ENCODE assay signal across 8 cellular contexts in genomic region chr6:124964084-124964763, GRCh38. TPM values are rescaled to one million over a fixed set of nuclear protein-coding genes. Genes with fewer than 3 reads are reported as not detected.
DNase-seq lines count a peak whose midpoint lies in the region; ATAC-seq, FAIRE-seq and TF ChIP-seq lines count a peak whose summit lies in the region.

No MANE protein-coding gene starts in this region.

- no peak for TF ChIP-seq POLR2A in K562 (conservative IDR thresholded peaks at IDR 0.05)

- 0 out of 2 replicates have a peak overlapping the region, but pooled peaks have one; percentile 28 for H2AFZ ChIP-seq in K562 (ENCODE audit: low read depth, low read length)

- BruUV-seq in K562 (replicated peaks; lab: Mats Ljungman, UMichigan) = no TSS peak

- no peak for TF ChIP-seq EP300 in K562 (IDR thresholded peaks at IDR 0.05; ENCODE audit: low read length)

- H3K36me3 ChIP-seq in HUES48 (ENCODE audit: control insufficient read depth, insufficient read depth, low read length) (no peaks in the 10 kb centered on the region), K562 (ENCODE audit: control insufficient read depth, insufficient read depth, low read length) (peaks cover 32% of the 10 kb centered on the region), kidney epithelial cell (ENCODE audit: control insufficient read depth, insufficient read depth, low read length) (no peaks in the 10 kb centered on the region), skeletal muscle tissue (ENCODE audit: control insufficient read depth in 3 of 3, insufficient read depth in 3 of 3, low read length in 3 of 3) (no peaks in the 10 kb centered on the region)
- H3K36me3 ChIP-seq in effector memory CD4-positive, alpha-beta T cell (ENCODE audit: control insufficient read depth, insufficient read depth, low read length) = no peaks in the 10 kb centered on the region

- WGBS in K562 (ENCODE audit: insufficient coverage, low coverage, missing lambda C conversion rate) = 0% methylated on average over 6 of the region's 6 CpGs

- in situ Hi-C loops in K562 (cut with MboI) = no loop called here

- H4K20me1 ChIP-seq in K562 (replicated peaks; ENCODE audit: control insufficient read depth, insufficient read depth, low read length) = no peaks in the 10 kb centered on the region

- H3K4me1 ChIP-seq in HUES48 (ENCODE audit: control insufficient read depth, insufficient read depth, low read length) = peaks cover 19% of the 10 kb centered on the region
- peaks cover 18 to 19% of the 10 kb centered on the region in 2 experiments; a peak in 4 of 5 replicates for H3K4me1 ChIP-seq in K562 (replicated peaks in 1 of 2; ENCODE audit: control insufficient read depth in 2 of 2, insufficient read depth in 2 of 2, low read length in 2 of 2)
- H3K4me1 ChIP-seq in skeletal muscle tissue (ENCODE audit: control insufficient read depth in 3 of 3, insufficient read depth in 3 of 3, low read length in 3 of 3) = peaks cover 26 to 32% (median 29%) of the 10 kb centered on the region in 3 donors
- H3K4me1 ChIP-seq in effector memory CD4-positive, alpha-beta T cell (ENCODE audit: control insufficient read depth, insufficient read depth, low read length, poor library complexity, severe bottlenecking) = no peaks in the 10 kb centered on the region

- CTCF ChIA-PET in K562 (lab: Yijun Ruan, JAX; ENCODE audit: low intra/inter-chr PET ratio) = no interaction called here

- TF ChIP-seq CTCF in K562 (IDR thresholded peaks at IDR 0.05 in 2 of 3, conservative IDR thresholded peaks at IDR 0.05 in 1 of 3; ENCODE audit: insufficient read depth in 2 of 3, low read depth in 1 of 3, low read length in 3 of 3) (no peak), kidney epithelial cell (IDR thresholded peaks at IDR 0.05; ENCODE audit: insufficient read depth, low read length, poor library complexity, severe bottlenecking) (no peak)

- peaks cover 81% of the 10 kb centered on the region for H3K79me2 ChIP-seq in K562 (ENCODE audit: control insufficient read depth, insufficient read depth, low read length)

- H3K4me3 ChIP-seq in HUES48 (ENCODE audit: low read depth, low read length) = peak overlapping the region; percentile 81
- peak overlapping the region; percentile 75 for H3K4me3 ChIP-seq in K562
- peak overlapping the region; percentile 86 for H3K4me3 ChIP-seq in kidney epithelial cell (ENCODE audit: low read depth, low read length)
- peak overlapping the region; percentile 78 to 91 (median 87) for H3K4me3 ChIP-seq in skeletal muscle tissue (ENCODE audit: low read length in 3 of 3)
- no peak overlapping the region for H3K4me3 ChIP-seq in effector memory CD4-positive, alpha-beta T cell (ENCODE audit: insufficient read depth, low read depth, low read length, poor library complexity, severe bottlenecking)

- no peak for FAIRE-seq in K562 (lab: Jason Lieb, UNC)

- peaks cover 9% of the 10 kb centered on the region for H3K27me3 ChIP-seq in HUES48 (ENCODE audit: control insufficient read depth, insufficient read depth, low read length)
- no peaks in the 10 kb centered on the region for H3K27me3 ChIP-seq in K562 (ENCODE audit: control insufficient read depth in 2 of 2, insufficient read depth in 2 of 2, low read length in 2 of 2)
- H3K27me3 ChIP-seq in kidney epithelial cell (ENCODE audit: control insufficient read depth, insufficient read depth, low read length) = no peaks in the 10 kb centered on the region
- H3K27me3 ChIP-seq in skeletal muscle tissue (ENCODE audit: control insufficient read depth in 3 of 3, insufficient read depth in 3 of 3, low read length in 3 of 3) = no peaks in the 10 kb centered on the region
- peaks cover 8% of the 10 kb centered on the region for H3K27me3 ChIP-seq in effector memory CD4-positive, alpha-beta T cell (replicated peaks; ENCODE audit: control insufficient read depth, insufficient read depth, low read length, poor library complexity, severe bottlenecking)

- intact Hi-C loops in K562 (cut with micrococcal nuclease) = loop anchor here (2.0 to 10.0 kb wide), 4 partner anchors 51 to 821 kb away; partner anchors contain the start of genes HDDC2 and TPD52L1

- no peak for TF ChIP-seq RAD21 in K562 (CRISPR knock-in tag; conservative IDR thresholded peaks at IDR 0.05 in 1 of 2, IDR thresholded peaks at IDR 0.05 in 1 of 2)

- peak; percentile 13 for ATAC-seq in K562
- no peak for ATAC-seq in HG02588 (IDR thresholded peaks at IDR 0.05; ENCODE audit: unreplicated experiment)

- no peaks in the 10 kb centered on the region for H3K9me1 ChIP-seq in K562 (ENCODE audit: control insufficient read depth, insufficient read depth, low read length)

- H3K27ac ChIP-seq in HUES48 (ENCODE audit: low read depth, low read length) = no peak overlapping the region
- peak overlapping the region; percentile 84 for H3K27ac ChIP-seq in K562 (ENCODE audit: extremely low read depth, low read depth, low read length)
- peak overlapping the region; percentile 88 for H3K27ac ChIP-seq in skeletal muscle tissue (ENCODE audit: low read depth, low read length)
- H3K27ac ChIP-seq in effector memory CD4-positive, alpha-beta T cell (ENCODE audit: insufficient read depth, low read length, poor library complexity, severe bottlenecking) = no peak overlapping the region

- H3K4me2 ChIP-seq in K562 (ENCODE audit: insufficient read depth, low read length) = peak overlapping the region; percentile 93

- DNase-seq in K562 (ENCODE audit: extremely low read depth in 1 of 4, low spot score in 3 of 4) = peak in 2 of 4 experiments; percentile 20 to 42
- DNase-seq in kidney epithelial cell (ENCODE audit: low read depth) = no peak
- no peak for DNase-seq in effector memory CD4-positive, alpha-beta T cell
- no peak for DNase-seq in activated CD4-positive, alpha-beta T cell treated with anti-CD3 and anti-CD28 coated beads, Interleukin-2, amount 50 U/mL, for 4 hours
- no peak for DNase-seq in NCI-H774 (lab: John Stamatoyannopoulos, UW)

- POLR2A ChIA-PET in K562 (lab: Yijun Ruan, JAX) = interaction anchor here (1.3 to 1.8 kb wide), 4 partner anchors 10 to 211 kb away, joined by 3 to 5 read pairs (median 4); no protein-coding TSS in a partner anchor

- H3K9ac ChIP-seq in HUES48 (ENCODE audit: low read depth, low read length) = no peak overlapping the region
- peak overlapping the region; percentile 89 for H3K9ac ChIP-seq in K562 (ENCODE audit: insufficient read depth in 1 of 2, low read depth in 2 of 2, low read length in 2 of 2)
- H3K9ac ChIP-seq in skeletal muscle tissue (ENCODE audit: low read depth in 1 of 3, low read length in 3 of 3) = peak overlapping the region; percentile 79 to 89 (median 89)

- H3K9me3 ChIP-seq in HUES48 (ENCODE audit: control insufficient read depth, insufficient read depth, low read length) = no peaks in the 10 kb centered on the region
- no peaks in the 10 kb centered on the region for H3K9me3 ChIP-seq in K562 (replicated peaks; ENCODE audit: control insufficient read depth, insufficient read depth, low read depth, low read length)
- H3K9me3 ChIP-seq in skeletal muscle tissue (ENCODE audit: control insufficient read depth in 3 of 3, low read length in 3 of 3) = no peaks in the 10 kb centered on the region
- no peaks in the 10 kb centered on the region for H3K9me3 ChIP-seq in effector memory CD4-positive, alpha-beta T cell (ENCODE audit: control insufficient read depth, low read length)

TF ChIP-seq in K562, 482 proteins besides CTCF, POLR2A, EP300 and RAD21 (continues in another document):
- TF ChIP-seq ZC3H11A (IDR thresholded peaks at IDR 0.05; ENCODE audit: low read depth, low read length) (no peak), NCOA2 (IDR thresholded peaks at IDR 0.05; ENCODE audit: partially characterized antibody in 2 of 2) (no peak), SIN3A (IDR thresholded peaks at IDR 0.05; ENCODE audit: borderline replicate concordance in 2 of 2, control insufficient read depth in 1 of 2, low read depth in 2 of 2, low read length in 2 of 2) (peak in 1 of 2 experiments; percentile 39; a peak in 1 of 4 replicates), KAT7 (CRISPR knock-in tag; IDR thresholded peaks at IDR 0.05; ENCODE audit: borderline replicate concordance) (0 out of 2 replicates have a peak, but pooled peaks have one; percentile 12), SMARCE1 (IDR thresholded peaks at IDR 0.05) (no peak), HOMEZ (CRISPR knock-in tag; IDR thresholded peaks at IDR 0.05) (no peak), FOXK1 (CRISPR knock-in tag; IDR thresholded peaks at IDR 0.05; ENCODE audit: borderline replicate concordance) (no peak), KLF13 (tag; IDR thresholded peaks at IDR 0.05; ENCODE audit: borderline replicate concordance, low read depth) (no peak)

RNA-seq across cellular contexts. Expression of gene RNF217, which starts 2.0 kb away (rescaled TPM):
- total RNA-seq in K562 (2011; cell fraction: chromatin; rRNA removed; ENCODE audit: low replicate concordance) = 38.7 and 108 TPM in 2 replicates
- 21.5 and 25.4 TPM in 2 replicates for total RNA-seq in K562 (2011; cell fraction: nucleolus; rRNA removed)
- total RNA-seq in K562 (2011; cell fraction: nucleoplasm; rRNA removed) = 49.3 and 95.0 TPM in 2 replicates
- total RNA-seq in K562 (2014; rRNA removed) (11.8 and 13.8 TPM in 2 replicates), K562 (2014; rRNA removed; fragmentation: Illumina TruSeq; extraction: Trizol) (18.7 and 20.6 TPM in 2 replicates), K562 (2015; rRNA removed; fragmentation: Illumina TruSeq; extraction: Trizol) (14.4 TPM in 2 replicates), K562 (2021) (25.6 and 26.5 TPM in 2 replicates), kidney epithelial cell (22.1 and 23.8 TPM in 2 replicates), skeletal muscle tissue (27.1 TPM)
- polyA plus RNA-seq in K562 (2011; rRNA removed) (20.3 and 25.0 TPM in 2 replicates), K562 (2014; fragmentation: Illumina TruSeq; extraction: Trizol) (10.9 and 12.0 TPM in 2 replicates), K562 (2014; fragmentation: Nextera tagmentation; extraction: Ambion mirVana) (1 to 10 TPM; 2.9 to 4.0 TPM), K562 (2014; rRNA removed) (6.4 and 9.6 TPM in 2 replicates)
- 5.9 and 15.0 TPM in 2 replicates for polyA plus RNA-seq in K562 (2011; cell fraction: cytosol; rRNA removed)
- 58.9 and 61.8 TPM in 2 replicates for polyA plus RNA-seq in K562 (2011; cell fraction: nucleus; rRNA removed)
- 5.7 and 11.9 TPM in 2 replicates for polyA plus RNA-seq in K562 (2012)
- 77.9 and 82.9 TPM in 2 replicates for polyA minus RNA-seq in K562 (2011; rRNA and poly(A)+ RNA removed)
- polyA minus RNA-seq in K562 (2011; cell fraction: cytosol; rRNA and poly(A)+ RNA removed) = 30.2 and 36.7 TPM in 2 replicates
- 49.7 and 70.3 TPM in 2 replicates for polyA minus RNA-seq in K562 (2011; cell fraction: nucleus; rRNA and poly(A)+ RNA removed)

Comparison
In these comparisons a context has a peak if more than half of its experiments do, and no peak if none do; other contexts are left out.
1. H3K27ac ChIP-seq: peak in K562 (single experiment) and skeletal muscle tissue (single experiment); none in HUES48 (single experiment) and effector memory CD4-positive, alpha-beta T cell (single experiment).